Comparison of ENCODE assay signal across 12 cellular contexts in genomic region chr21:29360799-29361765, GRCh38.
DNase-seq lines count a peak whose midpoint lies in the region; ATAC-seq, FAIRE-seq and TF ChIP-seq lines count a peak whose summit lies in the region.
"Had no signal": no experiment of that assay in that cellular context is flagged by ENCODE, and none has a peak within 500 bp of the region (broad histone marks: within the 10 kb centered on the region; RNA-seq: fewer than 3 reads in every experiment).

No MANE protein-coding gene starts in this region.

- peaks cover 13 to 22% (median 17%) of the 10 kb centered on the region in 4 donors for H3K4me1 Mint-ChIP-seq in CD4-positive, CD25-positive, alpha-beta regulatory T cell

- no peak for ATAC-seq in CD4-positive, CD25-positive, alpha-beta regulatory T cell (ENCODE audit: low read depth in 2 of 2)
- no peak for ATAC-seq in GM19395 (IDR thresholded peaks at IDR 0.05; ENCODE audit: unreplicated experiment)
- ATAC-seq: mucosa of descending colon had no signal

- no peaks in the 10 kb centered on the region for H3K27me3 ChIP-seq in CD4-positive, CD25-positive, alpha-beta regulatory T cell (ENCODE audit: control insufficient read depth, insufficient read depth, low read length)
- H3K27me3 ChIP-seq in WERI-Rb-1 (ENCODE audit: insufficient read depth, low read depth, severe bottlenecking) = no peaks in the 10 kb centered on the region
- H3K27me3 ChIP-seq: esophagus muscularis mucosa had no signal

- no peaks in the 10 kb centered on the region for H3K36me3 ChIP-seq in CD4-positive, CD25-positive, alpha-beta regulatory T cell (ENCODE audit: control insufficient read depth, insufficient read depth, low read length)
- H3K36me3 ChIP-seq in WERI-Rb-1 = peaks cover 36% of the 10 kb centered on the region
- H3K36me3 ChIP-seq: thoracic aorta had no signal

- no peak overlapping the region for H3K4me3 Mint-ChIP-seq in CD4-positive, CD25-positive, alpha-beta regulatory T cell

- no peak overlapping the region for H3K4me3 ChIP-seq in CD4-positive, CD25-positive, alpha-beta regulatory T cell (ENCODE audit: low read depth, low read length)
- no peak overlapping the region for H3K4me3 ChIP-seq in WERI-Rb-1 (ENCODE audit: low read depth, low read length)
- H3K4me3 ChIP-seq: esophagus muscularis mucosa, mucosa of descending colon, thoracic aorta had no signal

- no peak overlapping the region for H3K27ac Mint-ChIP-seq in CD4-positive, CD25-positive, alpha-beta regulatory T cell

- no peaks in the 10 kb centered on the region for H3K9me3 Mint-ChIP-seq in CD4-positive, CD25-positive, alpha-beta regulatory T cell

- H3K4me1 ChIP-seq in CD4-positive, CD25-positive, alpha-beta regulatory T cell (ENCODE audit: control insufficient read depth, insufficient read depth, low read length, poor library complexity, severe bottlenecking) = no peaks in the 10 kb centered on the region
- H3K4me1 ChIP-seq: esophagus muscularis mucosa had no signal

- TF ChIP-seq CTCF in WERI-Rb-1 (IDR thresholded peaks at IDR 0.05; ENCODE audit: low read depth, low read length) = peak; percentile 59

- FAIRE-seq in HTR-8/SVneo (lab: Jason Lieb, UNC) (peak; percentile 16), GM12892 (lab: Jason Lieb, UNC) (no peak)

- DNase-seq in CD4-positive, CD25-positive, alpha-beta regulatory T cell = peak in 2 of 3 donors; percentile 35 to 41
- DNase-seq in HTR-8/SVneo (ENCODE audit: insufficient read length, low spot score) = no peak
- no peak for DNase-seq in WERI-Rb-1
- peak; percentile 59 for DNase-seq in kidney glomerular epithelial cell (lab: John Stamatoyannopoulos, UW)
- no peak for DNase-seq in GM12892 (ENCODE audit: insufficient read length)
- no peak for DNase-seq in HK-2 (ENCODE audit: unreplicated experiment)
- DNase-seq in middle frontal gyrus (ENCODE audit: extremely low spot score, low spot score) = no peak
- DNase-seq: activated naive CD4-positive, alpha-beta T cell treated with Interleukin-2 at 50 U/mL for 16 hours; mucosa of descending colon had no signal

- no peaks in the 10 kb centered on the region for H3K27me3 Mint-ChIP-seq in CD4-positive, CD25-positive, alpha-beta regulatory T cell

- H3K36me3 Mint-ChIP-seq in CD4-positive, CD25-positive, alpha-beta regulatory T cell = peaks cover 32% of the 10 kb centered on the region

- no peak overlapping the region for H3K27ac ChIP-seq in CD4-positive, CD25-positive, alpha-beta regulatory T cell (ENCODE audit: insufficient read depth, low read length, poor library complexity, severe bottlenecking)
- no peak overlapping the region for H3K27ac ChIP-seq in WERI-Rb-1
- H3K27ac ChIP-seq: esophagus muscularis mucosa, thoracic aorta had no signal

- no peak for TF ChIP-seq POLR2A in GM12892 (IDR thresholded peaks at IDR 0.05; ENCODE audit: low read depth, low read length)

- no peaks in the 10 kb centered on the region for H3K9me3 ChIP-seq in CD4-positive, CD25-positive, alpha-beta regulatory T cell (ENCODE audit: control insufficient read depth in 2 of 2, low read length in 2 of 2)
- H3K9me3 ChIP-seq in WERI-Rb-1 (ENCODE audit: severe bottlenecking) = peaks cover 7% of the 10 kb centered on the region
- H3K9me3 ChIP-seq: esophagus muscularis mucosa, mucosa of descending colon, thoracic aorta had no signal

Comparison
In these comparisons a context has a peak if more than half of its experiments do, and no peak if none do; other contexts are left out.
1. DNase-seq: peak in CD4-positive, CD25-positive, alpha-beta regulatory T cell (2 of 3) and kidney glomerular epithelial cell (single experiment); none in HTR-8/SVneo (single experiment), WERI-Rb-1 (single experiment), GM12892 (single experiment), HK-2 (single experiment) and middle frontal gyrus (single experiment).